12 cellular contexts compared by ENCODE assay signal in genomic region chr22:42217019-42217751, GRCh38. TPM values are rescaled to one million over a fixed set of nuclear protein-coding genes. Genes with fewer than 3 reads are reported as not detected.
DNase-seq lines count a peak whose midpoint lies in the region; ATAC-seq and TF ChIP-seq lines count a peak whose summit lies in the region.
"Had no signal": no experiment of that assay in that cellular context is flagged by ENCODE, and none has a peak within 500 bp of the region (broad histone marks: within the 10 kb centered on the region; RNA-seq: fewer than 3 reads in every experiment).

No MANE protein-coding gene starts in this region.

- H3K27me3 ChIP-seq in CD8-positive, alpha-beta memory T cell (ENCODE audit: insufficient read depth, low read length, poor library complexity, severe bottlenecking): no peaks in the 10 kb centered on the region
- H3K27me3 ChIP-seq in GM23338 (ENCODE audit: insufficient read depth) (no peaks in the 10 kb centered on the region), brain microvascular endothelial cell (replicated peaks) (no peaks in the 10 kb centered on the region), ovary (no peaks in the 10 kb centered on the region)

- H3K9me3 ChIP-seq in CD8-positive, alpha-beta memory T cell (ENCODE audit: low read length): no peaks in the 10 kb centered on the region
- H3K9me3 ChIP-seq in ovary: no peaks in the 10 kb centered on the region
- H3K9me3 ChIP-seq: SK-N-SH had no signal

- no peak for TF ChIP-seq POLR2A in ovary (IDR thresholded peaks at IDR 0.05)

- H3K27ac Mint-ChIP-seq in CD8-positive, alpha-beta memory T cell: peak overlapping the region; percentile 51 to 93 (median 78)
- H3K27ac Mint-ChIP-seq in GM23338: peak overlapping the region; percentile 90
- H3K27ac Mint-ChIP-seq in activated naive CD8-positive, alpha-beta T cell: peak overlapping the region; percentile 67
- peak overlapping the region; percentile 15 to 85 (median 64) for H3K27ac Mint-ChIP-seq in naive thymus-derived CD8-positive, alpha-beta T cell

- no peak overlapping the region for H2AFZ ChIP-seq in GM23338

- intact Hi-C loops in ovary (cut with DNase I): no loop called here

- peak overlapping the region; percentile 66 for H3K4me2 ChIP-seq in GM23338
- H3K4me2 ChIP-seq: KMS-11, SK-N-SH had no signal

- TF ChIP-seq CTCF in GM23338 (conservative IDR thresholded peaks at IDR 0.05; ENCODE audit: low read depth in 2 of 2) (no peak), brain microvascular endothelial cell (IDR thresholded peaks at IDR 0.05; ENCODE audit: low read depth, low read length, missing control alignments) (no peak), ovary (IDR thresholded peaks at IDR 0.05) (no peak)

- CTCF ChIA-PET in CD8-positive, alpha-beta memory T cell (lab: Charles Lee): interaction anchor here (0.9 to 1.6 kb wide), 3 partner anchors 14 to 25 kb away, joined by 3 to 5 read pairs (median 4); no protein-coding TSS in a partner anchor

- peak; percentile 50 for ATAC-seq in GM23338
- ATAC-seq in naive thymus-derived CD8-positive, alpha-beta T cell: no peak

- no peak for TF ChIP-seq EP300 in ovary (IDR thresholded peaks at IDR 0.05)

- POLR2A ChIA-PET in CD8-positive, alpha-beta memory T cell (lab: Charles Lee): interaction anchor here (0.5 to 1.2 kb wide), 3 partner anchors 15 to 38 kb away, joined by 3 to 9 read pairs (median 3); no protein-coding TSS in a partner anchor
- POLR2A ChIA-PET in naive thymus-derived CD8-positive, alpha-beta T cell (lab: Charles Lee): interaction anchor here (1.2 kb wide), 1 partner anchor 24 kb away, joined by 5 read pairs; no protein-coding TSS in a partner anchor

- in situ Hi-C loops in brain microvascular endothelial cell (cut with HindIII; ENCODE audit: low pct_ligation_motif_present, low sequenced_read_pairs): no loop called here

- WGBS in ovary, 3 donors: 89 to 93% (median 89%) methylated on average over 3 of the region's 3 CpGs

- H3K27me3 Mint-ChIP-seq in CD8-positive, alpha-beta memory T cell: peaks cover 0 to 2% of the 10 kb centered on the region in 2 donors
- peaks cover 8% of the 10 kb centered on the region for H3K27me3 Mint-ChIP-seq in GM23338 (ENCODE audit: insufficient read depth, low read depth, poor library complexity)
- H3K27me3 Mint-ChIP-seq in activated naive CD8-positive, alpha-beta T cell: no peaks in the 10 kb centered on the region
- H3K27me3 Mint-ChIP-seq in naive thymus-derived CD8-positive, alpha-beta T cell: no peaks in the 10 kb centered on the region

- H3F3A ChIP-seq in GM23338 (replicated peaks; ENCODE audit: low read depth): 0 out of 2 replicates have a peak, but pooled peaks cover 4% of the 10 kb centered on the region

- peaks cover 65% of the 10 kb centered on the region for H3K79me2 ChIP-seq in GM23338 (replicated peaks; ENCODE audit: insufficient read depth)

- H3K36me3 Mint-ChIP-seq in CD8-positive, alpha-beta memory T cell: peaks cover 0 to 34% (median 10%) of the 10 kb centered on the region in 3 donors
- H3K36me3 Mint-ChIP-seq in GM23338 (ENCODE audit: low read depth): peaks cover 29% of the 10 kb centered on the region
- no peaks in the 10 kb centered on the region for H3K36me3 Mint-ChIP-seq in activated naive CD8-positive, alpha-beta T cell
- peaks cover 0 to 35% (median 5%) of the 10 kb centered on the region in 3 donors for H3K36me3 Mint-ChIP-seq in naive thymus-derived CD8-positive, alpha-beta T cell

- peaks cover 63% of the 10 kb centered on the region for H4K20me1 ChIP-seq in GM23338 (replicated peaks; ENCODE audit: insufficient read depth)

- H3K36me3 ChIP-seq in CD8-positive, alpha-beta memory T cell (ENCODE audit: insufficient read depth, low read length): peaks cover 28% of the 10 kb centered on the region
- H3K36me3 ChIP-seq in GM23338 (ENCODE audit: insufficient read depth) (peaks cover 12% of the 10 kb centered on the region), brain microvascular endothelial cell (replicated peaks) (peaks cover 23% of the 10 kb centered on the region), ovary (no peaks in the 10 kb centered on the region)

- H3K27ac ChIP-seq in CD8-positive, alpha-beta memory T cell (ENCODE audit: low read depth, low read length): no peak overlapping the region
- H3K27ac ChIP-seq in GM23338 (ENCODE audit: low read depth): peak overlapping the region; percentile 14; the same call in 1 of the 2 replicates
- H3K27ac ChIP-seq in brain microvascular endothelial cell: no peak overlapping the region
- no peak overlapping the region for H3K27ac ChIP-seq in ovary
- H3K27ac ChIP-seq in caudate nucleus (ENCODE audit: low read depth, low read length): no peak overlapping the region
- H3K27ac ChIP-seq: KMS-11 had no signal

- no peak overlapping the region for H3K4me3 ChIP-seq in CD8-positive, alpha-beta memory T cell (ENCODE audit: low read length)
- H3K4me3 ChIP-seq in GM23338: peak overlapping the region; percentile 11; the same call in 1 of the 2 replicates
- H3K4me3 ChIP-seq in brain microvascular endothelial cell (ENCODE audit: low read depth, low read length): no peak overlapping the region
- no peak overlapping the region for H3K4me3 ChIP-seq in ovary

- peak overlapping the region; percentile 3 to 61 (median 39) for H3K4me3 Mint-ChIP-seq in CD8-positive, alpha-beta memory T cell
- no peak overlapping the region for H3K4me3 Mint-ChIP-seq in GM23338
- H3K4me3 Mint-ChIP-seq in activated naive CD8-positive, alpha-beta T cell: no peak overlapping the region
- no peak overlapping the region for H3K4me3 Mint-ChIP-seq in naive thymus-derived CD8-positive, alpha-beta T cell

- H3K4me1 Mint-ChIP-seq in CD8-positive, alpha-beta memory T cell: peaks cover 49 to 60% (median 56%) of the 10 kb centered on the region in 3 donors
- H3K4me1 Mint-ChIP-seq in GM23338: peaks cover 37% of the 10 kb centered on the region
- peaks cover 47% of the 10 kb centered on the region for H3K4me1 Mint-ChIP-seq in activated naive CD8-positive, alpha-beta T cell (ENCODE audit: low read depth)
- peaks cover 39 to 55% (median 52%) of the 10 kb centered on the region in 4 donors for H3K4me1 Mint-ChIP-seq in naive thymus-derived CD8-positive, alpha-beta T cell

- H3K9me3 Mint-ChIP-seq in CD8-positive, alpha-beta memory T cell: no peaks in the 10 kb centered on the region
- H3K9me3 Mint-ChIP-seq in GM23338: no peaks in the 10 kb centered on the region
- no peaks in the 10 kb centered on the region for H3K9me3 Mint-ChIP-seq in activated naive CD8-positive, alpha-beta T cell (ENCODE audit: low read depth)
- H3K9me3 Mint-ChIP-seq in naive thymus-derived CD8-positive, alpha-beta T cell: no peaks in the 10 kb centered on the region

- DNase-seq in CD8-positive, alpha-beta memory T cell: no peak
- DNase-seq in GM23338 (ENCODE audit: low spot score) (no peak), brain microvascular endothelial cell (no peak), ovary (no peak), amniotic stem cell (lab: John Stamatoyannopoulos, UW) (no peak), caudate nucleus (lab: John Stamatoyannopoulos, UW) (no peak)
- no peak for DNase-seq in naive thymus-derived CD8-positive, alpha-beta T cell
- DNase-seq: NCI-H2081 treated with DMSO at 0.1 percent for 48 hours, SK-N-SH, small intestine had no signal

- H3K4me1 ChIP-seq in CD8-positive, alpha-beta memory T cell (ENCODE audit: insufficient read depth, low read length): peaks cover 25% of the 10 kb centered on the region
- H3K4me1 ChIP-seq in GM23338 (ENCODE audit: insufficient read depth) (peaks cover 34% of the 10 kb centered on the region), ovary (ENCODE audit: insufficient read depth) (peaks cover 3% of the 10 kb centered on the region)

- no peaks in the 10 kb centered on the region for H3K9me2 ChIP-seq in GM23338 (ENCODE audit: insufficient read depth)
- H3K9me2 ChIP-seq: SK-N-SH had no signal

TF ChIP-seq in GM23338, 12 proteins besides CTCF, POLR2A, EP300 and RAD21:
- no peak for TF ChIP-seq EZH2 (IDR thresholded peaks at IDR 0.05; ENCODE audit: low read depth, unreplicated experiment)
- TF ChIP-seq EZH2phosphoT487 (IDR thresholded peaks at IDR 0.05; ENCODE audit: unreplicated experiment): no peak
- no peak for TF ChIP-seq ETS1 (IDR thresholded peaks at IDR 0.05)
- no peak for TF ChIP-seq ZNF331 (CRISPR knock-in tag; IDR thresholded peaks at IDR 0.05; ENCODE audit: low read depth)
- TF ChIP-seq STAT1 (IDR thresholded peaks at IDR 0.05; ENCODE audit: unreplicated experiment): no peak
- no peak for TF ChIP-seq JUNB (IDR thresholded peaks at IDR 0.05; ENCODE audit: unreplicated experiment)
- TF ChIP-seq ZNF114 (CRISPR knock-in tag; IDR thresholded peaks at IDR 0.05): no peak
- TF ChIP-seq CREB1 (CRISPR knock-in tag; IDR thresholded peaks at IDR 0.05; ENCODE audit: low read depth): no peak
TF ChIP-seq in GM23338: peak in this region for 0.

RNA-seq across cellular contexts. Expression of gene TCF20, which starts 53.3 kb away (rescaled TPM):
- total RNA-seq in CD8-positive, alpha-beta memory T cell: 10 to 100 TPM; 64.0 to 68.2 TPM
- polyA plus RNA-seq in CD8-positive, alpha-beta memory T cell: 3.3 TPM
- total RNA-seq in GM23338 (2014; rRNA removed; shearing (Covaris generic)): 57.5 and 68.7 TPM in 2 replicates
- polyA plus RNA-seq in GM23338 (2016; fragmentation: Nextera tagmentation; extraction: Ambion mirVana) (6.4 and 6.6 TPM in 2 replicates), ovary (10 to 100 TPM; 12.4 to 15.1 TPM)
- total RNA-seq in naive thymus-derived CD8-positive, alpha-beta T cell: 100 to 1,000 TPM in 1 of 2 experiments, 10 to 100 TPM in 1; 98.2 to 109 TPM
- polyA plus RNA-seq in naive thymus-derived CD8-positive, alpha-beta T cell: 1 to 10 TPM; 1.3 to 3.4 (median 2.4) TPM
- total RNA-seq in ovary: 10 to 100 TPM; 18.1 to 42.0 (median 36.8) TPM

Comparison
In these comparisons a context has a peak if more than half of its experiments do, and no peak if none do; other contexts are left out.
1. H3K4me3 Mint-ChIP-seq: peak in CD8-positive, alpha-beta memory T cell (7 of 7); none in GM23338 (single experiment), activated naive CD8-positive, alpha-beta T cell (single experiment) and naive thymus-derived CD8-positive, alpha-beta T cell (0 of 10).
2. Peak in every context shown above with its lines, with median percentiles within 50 percentile points of each other: H3K27ac Mint-ChIP-seq.